Comparison of ENCODE assay signal across 1 cellular context in the genomic region with DNA sequence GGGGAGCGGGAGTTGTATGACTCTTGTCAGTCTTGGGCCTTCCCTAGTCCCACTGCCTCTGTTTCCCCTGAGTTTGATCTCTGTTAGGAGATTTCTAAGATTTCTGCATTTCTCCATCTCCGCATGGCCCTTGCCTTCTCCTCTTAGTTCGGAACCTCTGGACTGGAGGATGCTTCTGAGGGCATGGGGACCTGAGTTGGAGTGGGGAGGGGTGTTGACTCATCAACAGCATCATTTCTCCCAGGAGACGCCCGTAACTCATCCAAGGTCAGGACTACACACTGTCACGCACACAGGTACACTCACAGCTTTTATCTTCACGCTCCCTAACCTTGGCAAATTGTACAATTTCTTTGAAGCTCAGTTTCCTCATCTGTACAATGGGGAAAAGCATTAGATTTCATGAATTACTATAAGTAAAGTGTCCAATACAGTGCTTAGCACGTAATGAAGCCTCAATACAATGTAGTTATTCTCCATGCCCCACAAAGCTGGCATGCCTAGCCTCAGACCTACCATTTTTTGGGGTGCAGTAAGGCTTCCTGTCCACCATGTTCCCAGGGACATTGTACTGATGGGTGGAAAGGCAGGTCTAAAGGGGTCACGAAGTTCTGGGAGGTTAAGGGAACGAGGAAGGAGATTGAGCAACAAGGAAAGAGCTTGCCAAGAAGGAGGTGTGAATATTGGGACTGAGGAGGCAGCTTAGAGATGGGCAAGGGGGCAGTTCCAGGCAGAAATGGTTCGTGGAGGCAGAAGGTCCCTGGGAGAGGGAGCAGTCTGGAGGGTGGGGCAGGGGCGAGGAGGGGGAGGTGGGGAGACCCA.
TF ChIP-seq lines count a peak whose summit lies in the region.

No MANE protein-coding gene starts in this region.

TF ChIP-seq in K562, 482 proteins besides CTCF, POLR2A, EP300 and RAD21:
- TF ChIP-seq EZH2 (IDR thresholded peaks at IDR 0.05; ENCODE audit: borderline replicate concordance, low read depth, low read length): no peak
- peak; percentile 60 for TF ChIP-seq BCOR (IDR thresholded peaks at IDR 0.05)
- no peak for TF ChIP-seq SETDB1 (IDR thresholded peaks at IDR 0.05; ENCODE audit: low read length)
- no peak for TF ChIP-seq MEIS2 (IDR thresholded peaks at IDR 0.05; ENCODE audit: partially characterized antibody)
- TF ChIP-seq, protein P1, sequence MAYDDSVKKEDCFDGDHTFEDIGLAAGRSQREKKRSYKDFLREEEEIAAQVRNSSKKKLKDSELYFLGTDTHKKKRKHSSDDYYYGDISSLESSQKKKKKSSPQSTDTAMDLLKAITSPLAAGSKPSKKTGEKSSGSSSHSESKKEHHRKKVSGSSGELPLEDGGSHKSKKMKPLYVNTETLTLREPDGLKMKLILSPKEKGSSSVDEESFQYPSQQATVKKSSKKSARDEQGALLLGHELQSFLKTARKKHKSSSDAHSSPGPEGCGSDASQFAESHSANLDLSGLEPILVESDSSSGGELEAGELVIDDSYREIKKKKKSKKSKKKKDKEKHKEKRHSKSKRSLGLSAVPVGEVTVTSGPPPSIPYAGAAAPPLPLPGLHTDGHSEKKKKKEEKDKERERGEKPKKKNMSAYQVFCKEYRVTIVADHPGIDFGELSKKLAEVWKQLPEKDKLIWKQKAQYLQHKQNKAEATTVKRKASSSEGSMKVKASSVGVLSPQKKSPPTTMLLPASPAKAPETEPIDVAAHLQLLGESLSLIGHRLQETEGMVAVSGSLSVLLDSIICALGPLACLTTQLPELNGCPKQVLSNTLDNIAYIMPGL (CRISPR knock-in tag; IDR thresholded peaks at IDR 0.05): no peak
- TF ChIP-seq, protein P2, sequence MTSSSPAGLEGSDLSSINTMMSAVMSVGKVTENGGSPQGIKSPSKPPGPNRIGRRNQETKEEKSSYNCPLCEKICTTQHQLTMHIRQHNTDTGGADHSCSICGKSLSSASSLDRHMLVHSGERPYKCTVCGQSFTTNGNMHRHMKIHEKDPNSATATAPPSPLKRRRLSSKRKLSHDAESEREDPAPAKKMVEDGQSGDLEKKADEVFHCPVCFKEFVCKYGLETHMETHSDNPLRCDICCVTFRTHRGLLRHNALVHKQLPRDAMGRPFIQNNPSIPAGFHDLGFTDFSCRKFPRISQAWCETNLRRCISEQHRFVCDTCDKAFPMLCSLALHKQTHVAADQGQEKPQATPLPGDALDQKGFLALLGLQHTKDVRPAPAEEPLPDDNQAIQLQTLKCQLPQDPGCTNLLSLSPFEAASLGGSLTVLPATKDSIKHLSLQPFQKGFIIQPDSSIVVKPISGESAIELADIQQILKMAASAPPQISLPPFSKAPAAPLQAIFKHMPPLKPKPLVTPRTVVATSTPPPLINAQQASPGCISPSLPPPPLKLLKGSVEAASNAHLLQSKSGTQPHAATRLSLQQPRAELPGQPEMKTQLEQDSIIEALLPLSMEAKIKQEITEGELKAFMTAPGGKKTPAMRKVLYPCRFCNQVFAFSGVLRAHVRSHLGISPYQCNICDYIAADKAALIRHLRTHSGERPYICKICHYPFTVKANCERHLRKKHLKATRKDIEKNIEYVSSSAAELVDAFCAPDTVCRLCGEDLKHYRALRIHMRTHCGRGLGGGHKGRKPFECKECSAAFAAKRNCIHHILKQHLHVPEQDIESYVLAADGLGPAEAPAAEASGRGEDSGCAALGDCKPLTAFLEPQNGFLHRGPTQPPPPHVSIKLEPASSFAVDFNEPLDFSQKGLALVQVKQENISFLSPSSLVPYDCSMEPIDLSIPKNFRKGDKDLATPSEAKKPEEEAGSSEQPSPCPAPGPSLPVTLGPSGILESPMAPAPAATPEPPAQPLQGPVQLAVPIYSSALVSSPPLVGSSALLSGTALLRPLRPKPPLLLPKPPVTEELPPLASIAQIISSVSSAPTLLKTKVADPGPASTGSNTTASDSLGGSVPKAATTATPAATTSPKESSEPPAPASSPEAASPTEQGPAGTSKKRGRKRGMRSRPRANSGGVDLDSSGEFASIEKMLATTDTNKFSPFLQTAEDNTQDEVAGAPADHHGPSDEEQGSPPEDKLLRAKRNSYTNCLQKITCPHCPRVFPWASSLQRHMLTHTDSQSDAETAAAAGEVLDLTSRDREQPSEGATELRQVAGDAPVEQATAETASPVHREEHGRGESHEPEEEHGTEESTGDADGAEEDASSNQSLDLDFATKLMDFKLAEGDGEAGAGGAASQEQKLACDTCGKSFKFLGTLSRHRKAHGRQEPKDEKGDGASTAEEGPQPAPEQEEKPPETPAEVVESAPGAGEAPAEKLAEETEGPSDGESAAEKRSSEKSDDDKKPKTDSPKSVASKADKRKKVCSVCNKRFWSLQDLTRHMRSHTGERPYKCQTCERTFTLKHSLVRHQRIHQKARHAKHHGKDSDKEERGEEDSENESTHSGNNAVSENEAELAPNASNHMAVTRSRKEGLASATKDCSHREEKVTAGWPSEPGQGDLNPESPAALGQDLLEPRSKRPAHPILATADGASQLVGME (CRISPR knock-in tag; IDR thresholded peaks at IDR 0.05): no peak
- TF ChIP-seq, protein P3, sequence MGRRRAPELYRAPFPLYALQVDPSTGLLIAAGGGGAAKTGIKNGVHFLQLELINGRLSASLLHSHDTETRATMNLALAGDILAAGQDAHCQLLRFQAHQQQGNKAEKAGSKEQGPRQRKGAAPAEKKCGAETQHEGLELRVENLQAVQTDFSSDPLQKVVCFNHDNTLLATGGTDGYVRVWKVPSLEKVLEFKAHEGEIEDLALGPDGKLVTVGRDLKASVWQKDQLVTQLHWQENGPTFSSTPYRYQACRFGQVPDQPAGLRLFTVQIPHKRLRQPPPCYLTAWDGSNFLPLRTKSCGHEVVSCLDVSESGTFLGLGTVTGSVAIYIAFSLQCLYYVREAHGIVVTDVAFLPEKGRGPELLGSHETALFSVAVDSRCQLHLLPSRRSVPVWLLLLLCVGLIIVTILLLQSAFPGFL (CRISPR knock-in tag; IDR thresholded peaks at IDR 0.05): no peak
- no peak for TF ChIP-seq MTF1 (CRISPR knock-in tag; IDR thresholded peaks at IDR 0.05; ENCODE audit: borderline replicate concordance)
- TF ChIP-seq, protein P4, sequence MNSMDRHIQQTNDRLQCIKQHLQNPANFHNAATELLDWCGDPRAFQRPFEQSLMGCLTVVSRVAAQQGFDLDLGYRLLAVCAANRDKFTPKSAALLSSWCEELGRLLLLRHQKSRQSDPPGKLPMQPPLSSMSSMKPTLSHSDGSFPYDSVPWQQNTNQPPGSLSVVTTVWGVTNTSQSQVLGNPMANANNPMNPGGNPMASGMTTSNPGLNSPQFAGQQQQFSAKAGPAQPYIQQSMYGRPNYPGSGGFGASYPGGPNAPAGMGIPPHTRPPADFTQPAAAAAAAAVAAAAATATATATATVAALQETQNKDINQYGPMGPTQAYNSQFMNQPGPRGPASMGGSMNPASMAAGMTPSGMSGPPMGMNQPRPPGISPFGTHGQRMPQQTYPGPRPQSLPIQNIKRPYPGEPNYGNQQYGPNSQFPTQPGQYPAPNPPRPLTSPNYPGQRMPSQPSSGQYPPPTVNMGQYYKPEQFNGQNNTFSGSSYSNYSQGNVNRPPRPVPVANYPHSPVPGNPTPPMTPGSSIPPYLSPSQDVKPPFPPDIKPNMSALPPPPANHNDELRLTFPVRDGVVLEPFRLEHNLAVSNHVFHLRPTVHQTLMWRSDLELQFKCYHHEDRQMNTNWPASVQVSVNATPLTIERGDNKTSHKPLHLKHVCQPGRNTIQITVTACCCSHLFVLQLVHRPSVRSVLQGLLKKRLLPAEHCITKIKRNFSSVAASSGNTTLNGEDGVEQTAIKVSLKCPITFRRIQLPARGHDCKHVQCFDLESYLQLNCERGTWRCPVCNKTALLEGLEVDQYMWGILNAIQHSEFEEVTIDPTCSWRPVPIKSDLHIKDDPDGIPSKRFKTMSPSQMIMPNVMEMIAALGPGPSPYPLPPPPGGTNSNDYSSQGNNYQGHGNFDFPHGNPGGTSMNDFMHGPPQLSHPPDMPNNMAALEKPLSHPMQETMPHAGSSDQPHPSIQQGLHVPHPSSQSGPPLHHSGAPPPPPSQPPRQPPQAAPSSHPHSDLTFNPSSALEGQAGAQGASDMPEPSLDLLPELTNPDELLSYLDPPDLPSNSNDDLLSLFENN (IDR thresholded peaks at IDR 0.05; ENCODE audit: low read depth in 2 of 2, low read length in 2 of 2): no peak
- no peak for TF ChIP-seq RFX7 (CRISPR knock-in tag; IDR thresholded peaks at IDR 0.05)
- TF ChIP-seq POLR2AphosphoS2 (IDR thresholded peaks at IDR 0.05; ENCODE audit: low read length): 0 out of 2 replicates have a peak, but pooled peaks have one; percentile 32
- 0 out of 2 replicates have a peak, but pooled peaks have one; percentile 7 for TF ChIP-seq MYNN (IDR thresholded peaks at IDR 0.05)
- TF ChIP-seq MYNN (CRISPR knock-in tag; IDR thresholded peaks at IDR 0.05): no peak
- no peak for TF ChIP-seq ELF2 (CRISPR knock-in tag; IDR thresholded peaks at IDR 0.05)
- no peak for TF ChIP-seq ZNF707 (CRISPR knock-in tag; conservative IDR thresholded peaks at IDR 0.05)
- no peak for TF ChIP-seq HIVEP1 (CRISPR knock-in tag; IDR thresholded peaks at IDR 0.05)
- no peak for TF ChIP-seq KLF10 (CRISPR knock-in tag; IDR thresholded peaks at IDR 0.05)
- no peak for TF ChIP-seq ZNF696 (CRISPR knock-in tag; conservative IDR thresholded peaks at IDR 0.05)
- TF ChIP-seq ZNF79 (CRISPR knock-in tag; IDR thresholded peaks at IDR 0.05; ENCODE audit: low read depth): no peak
- no peak for TF ChIP-seq HSF4 (CRISPR knock-in tag; IDR thresholded peaks at IDR 0.05; ENCODE audit: borderline replicate concordance)
- TF ChIP-seq, protein P5, sequence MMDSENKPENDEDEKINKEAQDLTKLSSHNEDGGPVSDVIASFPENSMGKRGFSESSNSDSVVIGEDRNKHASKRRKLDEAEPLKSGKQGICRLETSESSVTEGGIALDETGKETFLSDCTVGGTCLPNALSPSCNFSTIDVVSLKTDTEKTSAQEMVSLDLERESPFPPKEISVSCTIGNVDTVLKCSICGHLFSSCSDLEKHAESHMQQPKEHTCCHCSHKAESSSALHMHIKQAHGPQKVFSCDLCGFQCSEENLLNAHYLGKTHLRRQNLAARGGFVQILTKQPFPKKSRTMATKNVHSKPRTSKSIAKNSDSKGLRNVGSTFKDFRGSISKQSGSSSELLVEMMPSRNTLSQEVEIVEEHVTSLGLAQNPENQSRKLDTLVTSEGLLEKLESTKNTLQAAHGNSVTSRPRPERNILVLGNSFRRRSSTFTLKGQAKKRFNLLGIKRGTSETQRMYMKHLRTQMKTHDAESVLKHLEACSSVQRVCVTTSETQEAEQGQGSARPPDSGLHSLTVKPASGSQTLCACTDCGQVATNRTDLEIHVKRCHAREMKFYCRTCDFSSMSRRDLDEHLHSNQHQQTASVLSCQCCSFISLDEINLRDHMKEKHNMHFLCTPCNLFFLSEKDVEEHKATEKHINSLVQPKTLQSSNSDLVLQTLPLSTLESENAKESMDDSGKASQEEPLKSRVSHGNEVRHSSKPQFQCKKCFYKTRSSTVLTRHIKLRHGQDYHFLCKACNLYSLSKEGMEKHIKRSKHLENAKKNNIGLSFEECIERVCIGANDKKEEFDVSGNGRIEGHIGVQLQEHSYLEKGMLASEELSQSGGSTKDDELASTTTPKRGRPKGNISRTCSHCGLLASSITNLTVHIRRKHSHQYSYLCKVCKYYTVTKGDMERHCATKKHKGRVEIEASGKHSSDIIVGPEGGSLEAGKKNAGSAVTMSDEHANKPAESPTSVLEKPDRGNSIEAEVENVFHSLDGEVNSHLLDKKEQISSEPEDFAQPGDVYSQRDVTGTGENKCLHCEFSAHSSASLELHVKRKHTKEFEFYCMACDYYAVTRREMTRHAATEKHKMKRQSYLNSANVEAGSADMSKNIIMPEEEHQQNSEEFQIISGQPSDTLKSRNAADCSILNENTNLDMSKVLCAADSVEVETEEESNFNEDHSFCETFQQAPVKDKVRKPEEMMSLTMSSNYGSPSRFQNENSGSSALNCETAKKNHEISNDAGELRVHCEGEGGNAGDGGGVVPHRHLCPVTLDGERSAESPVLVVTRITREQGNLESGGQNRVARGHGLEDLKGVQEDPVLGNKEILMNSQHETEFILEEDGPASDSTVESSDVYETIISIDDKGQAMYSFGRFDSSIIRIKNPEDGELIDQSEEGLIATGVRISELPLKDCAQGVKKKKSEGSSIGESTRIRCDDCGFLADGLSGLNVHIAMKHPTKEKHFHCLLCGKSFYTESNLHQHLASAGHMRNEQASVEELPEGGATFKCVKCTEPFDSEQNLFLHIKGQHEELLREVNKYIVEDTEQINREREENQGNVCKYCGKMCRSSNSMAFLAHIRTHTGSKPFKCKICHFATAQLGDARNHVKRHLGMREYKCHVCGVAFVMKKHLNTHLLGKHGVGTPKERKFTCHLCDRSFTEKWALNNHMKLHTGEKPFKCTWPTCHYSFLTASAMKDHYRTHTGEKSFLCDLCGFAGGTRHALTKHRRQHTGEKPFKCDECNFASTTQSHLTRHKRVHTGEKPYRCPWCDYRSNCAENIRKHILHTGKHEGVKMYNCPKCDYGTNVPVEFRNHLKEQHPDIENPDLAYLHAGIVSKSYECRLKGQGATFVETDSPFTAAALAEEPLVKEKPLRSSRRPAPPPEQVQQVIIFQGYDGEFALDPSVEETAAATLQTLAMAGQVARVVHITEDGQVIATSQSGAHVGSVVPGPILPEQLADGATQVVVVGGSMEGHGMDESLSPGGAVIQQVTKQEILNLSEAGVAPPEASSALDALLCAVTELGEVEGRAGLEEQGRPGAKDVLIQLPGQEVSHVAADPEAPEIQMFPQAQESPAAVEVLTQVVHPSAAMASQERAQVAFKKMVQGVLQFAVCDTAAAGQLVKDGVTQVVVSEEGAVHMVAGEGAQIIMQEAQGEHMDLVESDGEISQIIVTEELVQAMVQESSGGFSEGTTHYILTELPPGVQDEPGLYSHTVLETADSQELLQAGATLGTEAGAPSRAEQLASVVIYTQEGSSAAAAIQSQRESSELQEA (IDR thresholded peaks at IDR 0.05; ENCODE audit: low read depth): no peak
- TF ChIP-seq IRF2 (CRISPR knock-in tag; IDR thresholded peaks at IDR 0.05): no peak
- TF ChIP-seq, protein P6, sequence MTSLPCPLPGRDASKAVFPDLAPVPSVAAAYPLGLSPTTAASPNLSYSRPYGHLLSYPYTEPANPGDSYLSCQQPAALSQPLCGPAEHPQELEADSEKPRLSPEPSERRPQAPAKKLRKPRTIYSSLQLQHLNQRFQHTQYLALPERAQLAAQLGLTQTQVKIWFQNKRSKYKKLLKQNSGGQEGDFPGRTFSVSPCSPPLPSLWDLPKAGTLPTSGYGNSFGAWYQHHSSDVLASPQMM (CRISPR knock-in tag; IDR thresholded peaks at IDR 0.05): no peak
- TF ChIP-seq ZC3H8 (IDR thresholded peaks at IDR 0.05): no peak
- TF ChIP-seq RBM25 (IDR thresholded peaks at IDR 0.05; ENCODE audit: low read depth, low read length, severe bottlenecking): peak; percentile 76
